12 cellular contexts compared by ENCODE assay signal in genomic region chr12:113237748-113238147, GRCh38. TPM values are rescaled to one million over a fixed set of nuclear protein-coding genes. Genes with fewer than 3 reads are reported as not detected.
A peak's percentile ranks its signal among the peaks of the same experiment; 100 is the strongest.
DNase-seq lines count a peak whose midpoint lies in the region; ATAC-seq, FAIRE-seq and TF ChIP-seq lines count a peak whose summit lies in the region.
"Had no signal": no experiment of that assay in that cellular context is flagged by ENCODE, and none has a peak within 500 bp of the region (broad histone marks: within the 10 kb centered on the region; RNA-seq: fewer than 3 reads in every experiment).

No MANE protein-coding gene starts in this region.

- no TSS peak for BruUV-seq in Caco-2 (replicated peaks; lab: Mats Ljungman, UMichigan)
- no TSS peak for BruUV-seq in endothelial cell of umbilical vein (replicated peaks; lab: Mats Ljungman, UMichigan)

- no peaks in the 10 kb centered on the region for H3K9me1 ChIP-seq in endothelial cell of umbilical vein (replicated peaks; ENCODE audit: control insufficient read depth, extremely low read depth, insufficient read depth, low read length)

- H3K4me2 ChIP-seq in endothelial cell of umbilical vein (ENCODE audit: insufficient read depth, low read length) (peak overlapping the region; percentile 5), neural progenitor cell (no peak overlapping the region)

- no peak for ATAC-seq in psoas muscle

- CTCF ChIA-PET in Caco-2 (lab: Charles Lee) (no interaction called here), endothelial cell of umbilical vein (lab: Charles Lee) (interaction anchor here (1.0 to 1.3 kb wide), 2 partner anchors 15 to 18 kb away, joined by 3 to 5 read pairs; no protein-coding TSS in a partner anchor)

- H3K9ac ChIP-seq in endothelial cell of umbilical vein (replicated peaks; ENCODE audit: extremely low read depth, insufficient read depth, low read length) (no peak overlapping the region), neural progenitor cell (no peak overlapping the region)

- peaks cover 53% of the 10 kb centered on the region for H3K4me1 ChIP-seq in Caco-2
- peaks cover 5 to 77% (median 22%) of the 10 kb centered on the region in 4 donors for H3K4me1 ChIP-seq in Peyer's patch
- H3K4me1 ChIP-seq in endothelial cell of umbilical vein (ENCODE audit: control insufficient read depth, extremely low read depth, insufficient read depth, low read length), result peaks cover 13% of the 10 kb centered on the region
- peaks cover 87% of the 10 kb centered on the region for H3K4me1 ChIP-seq in psoas muscle
- peaks cover 8% of the 10 kb centered on the region for H3K4me1 ChIP-seq in neural progenitor cell
- H3K4me1 ChIP-seq in effector memory CD4-positive, alpha-beta T cell (ENCODE audit: control insufficient read depth, insufficient read depth, low read length, poor library complexity, severe bottlenecking), result peaks cover 8% of the 10 kb centered on the region

- peak overlapping the region; percentile 93 for H3K27ac Mint-ChIP-seq in Caco-2 (ENCODE audit: unreplicated experiment)
- no peak overlapping the region for H3K27ac Mint-ChIP-seq in neural progenitor cell
- H3K27ac Mint-ChIP-seq: CD4-positive, CD25-positive, alpha-beta regulatory T cell had no signal

- POLR2A ChIA-PET in Caco-2 (lab: Charles Lee), result no interaction called here
- POLR2A ChIA-PET in endothelial cell of umbilical vein (lab: Charles Lee), result interaction anchor here (3.7 kb wide), 1 partner anchor 16 kb away, joined by 15 read pairs; the partner anchor contains the start of gene TPCN1

- H3F3A ChIP-seq in neural progenitor cell (ENCODE audit: low read depth), result peaks cover 4% of the 10 kb centered on the region

- dilution Hi-C loops in endothelial cell of umbilical vein (cut with MboI; ENCODE audit: extremely low pct_ligation_motif_present, low sequenced_read_pairs), result no loop called here

- no peaks in the 10 kb centered on the region for H3K79me2 ChIP-seq in endothelial cell of umbilical vein (ENCODE audit: control insufficient read depth, insufficient read depth, low read length)
- no peaks in the 10 kb centered on the region for H3K79me2 ChIP-seq in neural progenitor cell (ENCODE audit: low read depth)

- H3K9me3 ChIP-seq in Caco-2 (no peaks in the 10 kb centered on the region), Peyer's patch (no peaks in the 10 kb centered on the region), endothelial cell of umbilical vein (replicated peaks; ENCODE audit: control insufficient read depth, insufficient read depth, low read length) (no peaks in the 10 kb centered on the region), psoas muscle (no peaks in the 10 kb centered on the region), neural progenitor cell (ENCODE audit: low read depth) (no peaks in the 10 kb centered on the region)
- no peaks in the 10 kb centered on the region for H3K9me3 ChIP-seq in effector memory CD4-positive, alpha-beta T cell (ENCODE audit: control insufficient read depth, low read length)

- 61 to 74% (median 73%) methylated on average over 4 of the region's 4 CpGs for WGBS in psoas muscle, 3 donors

- no peaks in the 10 kb centered on the region for H3K9me3 Mint-ChIP-seq in Caco-2 (ENCODE audit: unreplicated experiment)
- H3K9me3 Mint-ChIP-seq in neural progenitor cell, result peaks cover 2% of the 10 kb centered on the region
- H3K9me3 Mint-ChIP-seq: CD4-positive, CD25-positive, alpha-beta regulatory T cell had no signal

- H4K20me1 ChIP-seq in endothelial cell of umbilical vein (replicated peaks; ENCODE audit: control insufficient read depth, extremely low read depth, insufficient read depth, low read length) (no peaks in the 10 kb centered on the region), neural progenitor cell (ENCODE audit: low read depth) (peaks cover 7% of the 10 kb centered on the region)

- DNase-seq in Caco-2 (no peak), Peyer's patch (peak in 2 of 3 donors; percentile 40 to 44), endothelial cell of umbilical vein (ENCODE audit: low read depth, low spot score) (peak; percentile 53), psoas muscle (no peak), neural progenitor cell (ENCODE audit: low spot score) (no peak), NCI-H345 treated with DMSO at 0.1 percent for 48 hours (lab: John Stamatoyannopoulos, UW; ENCODE audit: unreplicated experiment) (no peak), globus pallidus (ENCODE audit: low spot score) (no peak)
- no peak for DNase-seq in effector memory CD4-positive, alpha-beta T cell
- DNase-seq: activated effector memory CD4-positive, alpha-beta T cell treated with Interleukin-2 at 50 U/mL for 16 hours; CD4-positive, CD25-positive, alpha-beta regulatory T cell; NCI-H1930; retina had no signal

- H2AFZ ChIP-seq in endothelial cell of umbilical vein (ENCODE audit: low read depth, low read length) (peak overlapping the region; percentile 17), neural progenitor cell (replicated peaks) (no peak overlapping the region)

- no peaks in the 10 kb centered on the region for H3K27me3 ChIP-seq in Caco-2 (replicated peaks; ENCODE audit: control insufficient read depth, insufficient read depth, low read length)
- no peaks in the 10 kb centered on the region for H3K27me3 ChIP-seq in Peyer's patch
- no peaks in the 10 kb centered on the region for H3K27me3 ChIP-seq in endothelial cell of umbilical vein (ENCODE audit: control insufficient read depth in 2 of 2, insufficient read depth in 2 of 2, low read length in 2 of 2)
- H3K27me3 ChIP-seq in psoas muscle (ENCODE audit: insufficient read depth in 3 of 3, low read length in 2 of 3), result no peaks in the 10 kb centered on the region
- no peaks in the 10 kb centered on the region for H3K27me3 ChIP-seq in neural progenitor cell
- H3K27me3 ChIP-seq in effector memory CD4-positive, alpha-beta T cell (replicated peaks; ENCODE audit: control insufficient read depth, insufficient read depth, low read length, poor library complexity, severe bottlenecking), result no peaks in the 10 kb centered on the region

- no peak for TF ChIP-seq CTCF in Caco-2 (IDR thresholded peaks at IDR 0.05; ENCODE audit: insufficient read depth in 1 of 2, low read depth in 1 of 2, low read length in 1 of 2, severe bottlenecking in 1 of 2, unreplicated experiment in 1 of 2)
- TF ChIP-seq CTCF in Peyer's patch (IDR thresholded peaks at IDR 0.05), result no peak
- TF ChIP-seq CTCF in endothelial cell of umbilical vein (IDR thresholded peaks at IDR 0.05; ENCODE audit: extremely low read depth in 1 of 2, insufficient read depth in 1 of 2, low read depth in 1 of 2, low read length in 2 of 2), result no peak
- no peak for TF ChIP-seq CTCF in psoas muscle (IDR thresholded peaks at IDR 0.05)
- no peak for TF ChIP-seq CTCF in neural progenitor cell (IDR thresholded peaks at IDR 0.05)

- peak; percentile 93 for FAIRE-seq in endothelial cell of umbilical vein (lab: Jason Lieb, UNC)

- H3K4me3 ChIP-seq in Caco-2 (ENCODE audit: low read depth, low read length) (no peak overlapping the region), Peyer's patch (no peak overlapping the region), endothelial cell of umbilical vein (replicated peaks in 1 of 3; ENCODE audit: insufficient read depth in 1 of 3, low read depth in 1 of 3, low read length in 3 of 3) (no peak overlapping the region), psoas muscle (no peak overlapping the region), neural progenitor cell (no peak overlapping the region)
- no peak overlapping the region for H3K4me3 ChIP-seq in effector memory CD4-positive, alpha-beta T cell (ENCODE audit: insufficient read depth, low read depth, low read length, poor library complexity, severe bottlenecking)

- TF ChIP-seq POLR2A in Peyer's patch (IDR thresholded peaks at IDR 0.05) (no peak), endothelial cell of umbilical vein (IDR thresholded peaks at IDR 0.05; ENCODE audit: low read depth, low read length) (no peak)

- H3K36me3 Mint-ChIP-seq in Caco-2 (ENCODE audit: insufficient read depth, unreplicated experiment) (peaks cover 59% of the 10 kb centered on the region), neural progenitor cell (peaks cover 9% of the 10 kb centered on the region)

- H3K4me3 Mint-ChIP-seq in Caco-2 (ENCODE audit: unreplicated experiment) (no peak overlapping the region), neural progenitor cell (no peak overlapping the region)
- H3K4me3 Mint-ChIP-seq: CD4-positive, CD25-positive, alpha-beta regulatory T cell had no signal

- H3K27me3 Mint-ChIP-seq in Caco-2 (ENCODE audit: insufficient read depth, unreplicated experiment) (no peaks in the 10 kb centered on the region), neural progenitor cell (ENCODE audit: insufficient read depth, low read depth) (peaks cover 10% of the 10 kb centered on the region)
- H3K27me3 Mint-ChIP-seq: CD4-positive, CD25-positive, alpha-beta regulatory T cell had no signal

- H3K27ac ChIP-seq in Peyer's patch, result peak overlapping the region in 3 of 4 donors; percentile 70 to 94 (median 93)
- peak overlapping the region; percentile 9 for H3K27ac ChIP-seq in endothelial cell of umbilical vein (ENCODE audit: insufficient read depth, low read depth, low read length)
- peak overlapping the region; percentile 95 for H3K27ac ChIP-seq in psoas muscle
- H3K27ac ChIP-seq in neural progenitor cell, result no peak overlapping the region
- no peak overlapping the region for H3K27ac ChIP-seq in effector memory CD4-positive, alpha-beta T cell (ENCODE audit: insufficient read depth, low read length, poor library complexity, severe bottlenecking)

- H3K4me1 Mint-ChIP-seq in Caco-2 (ENCODE audit: low read depth, unreplicated experiment) (peaks cover 45% of the 10 kb centered on the region), neural progenitor cell (peaks cover 63% of the 10 kb centered on the region)

- intact Hi-C loops in Caco-2 (cut with micrococcal nuclease; ENCODE audit: unreplicated experiment), result no loop called here
- intact Hi-C loops in endothelial cell of umbilical vein (cut with micrococcal nuclease), result loop anchor here (1.0 to 2.0 kb wide), 2 partner anchors 9 to 41 kb away; no protein-coding TSS in a partner anchor
- intact Hi-C loops in psoas muscle (cut with DNase I), result no loop called here

- H3K36me3 ChIP-seq in Caco-2 (ENCODE audit: control insufficient read depth, insufficient read depth, low read length) (peaks cover 6% of the 10 kb centered on the region), Peyer's patch (peaks cover 0 to 19% (median 0%) of the 10 kb centered on the region in 3 donors), endothelial cell of umbilical vein (ENCODE audit: control insufficient read depth in 2 of 2, extremely low read depth in 1 of 2, insufficient read depth in 2 of 2, low read length in 2 of 2) (peaks cover 0 to 8% of the 10 kb centered on the region in 2 experiments), psoas muscle (ENCODE audit: insufficient read depth in 1 of 2, low read depth in 1 of 2) (peaks cover 0 to 11% of the 10 kb centered on the region in 2 donors), neural progenitor cell (no peaks in the 10 kb centered on the region)
- H3K36me3 ChIP-seq in effector memory CD4-positive, alpha-beta T cell (ENCODE audit: control insufficient read depth, insufficient read depth, low read length), result peaks cover 22% of the 10 kb centered on the region

RNA-seq across cellular contexts. Expression of gene TPCN1, which starts 16.5 kb away (rescaled TPM):
- 54.4 and 55.9 TPM in 2 replicates for total RNA-seq in Caco-2 (2022)
- total RNA-seq in Peyer's patch, result 100 to 1,000 TPM in 3 of 4 donors, 10 to 100 TPM in 1; 66.7 to 199 (median 112) TPM
- 17.9 and 28.3 TPM in 2 replicates for total RNA-seq in endothelial cell of umbilical vein
- polyA plus RNA-seq in endothelial cell of umbilical vein, result 18.7 and 19.5 TPM in 2 replicates
- 11.0 and 12.8 TPM in 2 replicates for polyA plus RNA-seq in endothelial cell of umbilical vein (2011; cell fraction: cytosol; rRNA removed)
- polyA plus RNA-seq in endothelial cell of umbilical vein (2011; cell fraction: nucleus; rRNA removed), result 69.3 and 74.3 TPM in 2 replicates
- 15.9 and 22.7 TPM in 2 replicates for polyA plus RNA-seq in endothelial cell of umbilical vein (2012)
- polyA minus RNA-seq in endothelial cell of umbilical vein, result 35.2 and 36.9 TPM in 2 replicates
- 18.6 TPM for polyA minus RNA-seq in endothelial cell of umbilical vein (2011; cell fraction: cytosol; rRNA and poly(A)+ RNA removed)
- polyA minus RNA-seq in endothelial cell of umbilical vein (2011; cell fraction: nucleus; rRNA and poly(A)+ RNA removed), result 34.9 and 40.1 TPM in 2 replicates
- 10 to 100 TPM; 24.9 to 36.2 (median 27.0) TPM for total RNA-seq in psoas muscle
- polyA plus RNA-seq in psoas muscle, result 10 to 100 TPM in 2 of 3 donors, 1 to 10 TPM in 1; 7.6 to 33.7 (median 18.2) TPM
- total RNA-seq in neural progenitor cell (ENCODE audit: low replicate concordance), result 12.2 and 19.1 TPM in 2 replicates

RNA-seq across cellular contexts. Expression of gene RITA1, which starts 52.2 kb away (rescaled TPM):
- total RNA-seq in Caco-2 (2022) (32.7 and 33.6 TPM in 2 replicates), Peyer's patch (10 to 100 TPM in 3 of 4 donors, 1 to 10 TPM in 1; 5.0 to 36.6 (median 33.4) TPM), endothelial cell of umbilical vein (20.4 and 20.7 TPM in 2 replicates), psoas muscle (10 to 100 TPM; 13.0 to 19.4 (median 14.7) TPM), neural progenitor cell (ENCODE audit: low replicate concordance) (13.7 and 22.5 TPM in 2 replicates)
- polyA plus RNA-seq in endothelial cell of umbilical vein (21.1 and 21.3 TPM in 2 replicates), psoas muscle (10 to 100 TPM; 13.7 to 28.5 (median 15.5) TPM)
- polyA plus RNA-seq in endothelial cell of umbilical vein (2011; cell fraction: cytosol; rRNA removed), result 12.9 and 16.2 TPM in 2 replicates
- polyA plus RNA-seq in endothelial cell of umbilical vein (2011; cell fraction: nucleus; rRNA removed), result 6.4 and 7.6 TPM in 2 replicates
- 16.4 and 17.8 TPM in 2 replicates for polyA plus RNA-seq in endothelial cell of umbilical vein (2012)
- polyA minus RNA-seq in endothelial cell of umbilical vein, result 7.9 and 8.3 TPM in 2 replicates
- polyA minus RNA-seq in endothelial cell of umbilical vein (2011; cell fraction: cytosol; rRNA and poly(A)+ RNA removed), result 22.8 TPM
- polyA minus RNA-seq in endothelial cell of umbilical vein (2011; cell fraction: nucleus; rRNA and poly(A)+ RNA removed), result 4.5 and 8.0 TPM in 2 replicates

RNA-seq across cellular contexts. Expression of gene DDX54, which starts 52.5 kb away (rescaled TPM):
- total RNA-seq in Caco-2 (2022), result 101 and 110 TPM in 2 replicates
- total RNA-seq in Peyer's patch, result 100 to 1,000 TPM in 1 of 4 donors, 10 to 100 TPM in 3; 62.0 to 126 (median 66.5) TPM
- 76.4 and 90.0 TPM in 2 replicates for total RNA-seq in endothelial cell of umbilical vein
- 41.9 and 54.1 TPM in 2 replicates for polyA plus RNA-seq in endothelial cell of umbilical vein
- 60.6 and 60.8 TPM in 2 replicates for polyA plus RNA-seq in endothelial cell of umbilical vein (2011; cell fraction: cytosol; rRNA removed)
- 70.0 and 79.9 TPM in 2 replicates for polyA plus RNA-seq in endothelial cell of umbilical vein (2011; cell fraction: nucleus; rRNA removed)
- polyA plus RNA-seq in endothelial cell of umbilical vein (2012), result 34.6 and 38.7 TPM in 2 replicates
- 26.9 and 43.8 TPM in 2 replicates for polyA minus RNA-seq in endothelial cell of umbilical vein
- polyA minus RNA-seq in endothelial cell of umbilical vein (2011; cell fraction: cytosol; rRNA and poly(A)+ RNA removed), result 41.9 TPM
- 36.6 and 38.9 TPM in 2 replicates for polyA minus RNA-seq in endothelial cell of umbilical vein (2011; cell fraction: nucleus; rRNA and poly(A)+ RNA removed)
- 10 to 100 TPM; 61.9 to 93.5 (median 81.5) TPM for total RNA-seq in psoas muscle
- polyA plus RNA-seq in psoas muscle, result 10 to 100 TPM; 53.6 to 88.7 (median 53.7) TPM
- 36.9 and 72.9 TPM in 2 replicates for total RNA-seq in neural progenitor cell (ENCODE audit: low replicate concordance)

Comparison
In these comparisons a context has a peak if more than half of its experiments do, and no peak if none do; other contexts are left out.
1. DNase-seq: peak in Peyer's patch (2 of 3) and endothelial cell of umbilical vein (single experiment); none in Caco-2 (0 of 2), psoas muscle (0 of 2), neural progenitor cell (single experiment), NCI-H345 treated with DMSO at 0.1 percent for 48 hours (single experiment), effector memory CD4-positive, alpha-beta T cell (0 of 3) and globus pallidus (single experiment).
2. H3K27ac ChIP-seq: peak in Peyer's patch (3 of 4), endothelial cell of umbilical vein (single experiment) and psoas muscle (single experiment); none in neural progenitor cell (single experiment) and effector memory CD4-positive, alpha-beta T cell (single experiment).